Comparison of ENCODE assay signal across 25 cellular contexts in the genomic region with DNA sequence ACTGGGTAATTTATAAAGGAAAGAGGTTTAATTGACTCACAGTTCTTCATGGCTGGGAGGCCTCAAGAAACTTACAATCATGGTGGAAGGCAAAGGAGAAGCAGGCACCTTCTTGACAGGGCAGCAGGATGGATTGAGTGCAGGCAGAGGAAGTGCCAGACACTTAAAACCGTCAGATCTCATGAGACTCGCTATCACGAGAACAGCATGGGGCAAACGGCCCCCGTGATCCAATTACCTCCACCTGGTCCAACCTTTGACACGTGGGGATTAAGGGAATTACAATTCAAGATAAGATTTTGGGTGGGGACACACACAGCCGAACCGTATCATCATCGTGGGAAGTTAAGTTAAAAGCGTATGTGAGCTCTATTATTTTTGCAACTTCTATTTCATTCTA.
"Had no signal": no experiment of that assay in that cellular context is flagged by ENCODE, and none has a peak within 500 bp of the region (broad histone marks: within the 10 kb centered on the region; RNA-seq: fewer than 3 reads in every experiment).

No MANE protein-coding gene starts in this region.

- H3K4me1 Mint-ChIP-seq: naive thymus-derived CD4-positive, alpha-beta T cell; stimulated activated naive B cell treated with anti-CD40 and anti-IgM and Interleukin-4, amounts not matched to agents 10 μg/mL and 1 μg/mL and 100 μg/mL, for 72 hours had no signal

- H3K27ac Mint-ChIP-seq: naive thymus-derived CD4-positive, alpha-beta T cell; natural killer cell treated with Interleukin-12 subunit alpha and Interleukin-12 subunit beta and Interleukin-15 and Interleukin-18, amount 100 ng/mL, for 72 hours; stimulated activated naive B cell treated with anti-CD40 and anti-IgM and Interleukin-4, amounts not matched to agents 10 μg/mL and 1 μg/mL and 100 μg/mL, for 72 hours had no signal

- H3K36me3 Mint-ChIP-seq: natural killer cell treated with Interleukin-12 subunit alpha and Interleukin-12 subunit beta and Interleukin-15 and Interleukin-18, amount 100 ng/mL, for 72 hours; stimulated activated naive B cell treated with anti-CD40 and anti-IgM and Interleukin-4, amounts not matched to agents 10 μg/mL and 1 μg/mL and 100 μg/mL, for 72 hours had no signal

- H3K4me3 Mint-ChIP-seq: naive thymus-derived CD4-positive, alpha-beta T cell; natural killer cell treated with Interleukin-12 subunit alpha and Interleukin-12 subunit beta and Interleukin-15 and Interleukin-18, amount 100 ng/mL, for 72 hours; stimulated activated naive B cell treated with anti-CD40 and anti-IgM and Interleukin-4, amounts not matched to agents 10 μg/mL and 1 μg/mL and 100 μg/mL, for 72 hours had no signal

- H3K36me3 ChIP-seq: left lung, lower lobe of right lung, ovary, prostate gland, stomach, thyroid gland, transverse colon, upper lobe of left lung, vagina had no signal

- H3K4me1 ChIP-seq: left lung, lower lobe of right lung, prostate gland, stomach, testis, thyroid gland, transverse colon, upper lobe of left lung, vagina had no signal

- H3K9me3 Mint-ChIP-seq: natural killer cell treated with Interleukin-12 subunit alpha and Interleukin-12 subunit beta and Interleukin-15 and Interleukin-18, amount 100 ng/mL, for 72 hours had no signal

- DNase-seq: left colon; left lung; lower lobe of right lung; mammary epithelial cell; midbrain; mucosa of descending colon; naive thymus-derived CD4-positive, alpha-beta T cell; ovary; retina; right cardiac atrium; stimulated activated CD4-positive, alpha-beta T cell treated with anti-CD3 and anti-CD28 coated beads, Interleukin-12 subunit alpha, Interleukin-12 subunit beta, amount 100 ng/mL, for 4 hours; stimulated activated CD4-positive, alpha-beta T cell treated with anti-CD3 and anti-CD28 coated beads, Interleukin-15, amount 100 ng/mL, for 24 hours; stimulated activated CD4-positive, alpha-beta T cell treated with anti-CD3 and anti-CD28 coated beads, Interleukin-2, amount 100 ng/mL, for 24 hours; stimulated activated CD4-positive, alpha-beta T cell treated with anti-CD3 and anti-CD28 coated beads, Interleukin-4, amount 100 ng/mL, for 1 hour; stimulated activated naive B cell treated with anti-CD40 and anti-IgM and Interleukin-4, amounts not matched to agents 10 μg/mL and 1 μg/mL and 100 μg/mL, for 72 hours; stimulated activated naive CD8-positive, alpha-beta T cell treated with anti-CD3 and anti-CD28 coated beads, Interleukin-15, Interleukin-2, amounts not matched to agents 100 U/mL and 50 U/mL, for 24 hours; stomach; testis; thyroid gland; transverse colon; upper lobe of left lung had no signal

- H3K27me3 ChIP-seq: left lung, ovary, testis, thyroid gland, transverse colon, upper lobe of left lung, vagina had no signal

- H3K4me3 ChIP-seq: left lung, lower lobe of right lung, mucosa of descending colon, ovary, prostate gland, skin epidermis, stomach, testis, thyroid gland, transverse colon, upper lobe of left lung, vagina had no signal

- H3K9me3 ChIP-seq: left lung, lower lobe of right lung, mucosa of descending colon, ovary, prostate gland, stomach, testis, thyroid gland, transverse colon, upper lobe of left lung, vagina had no signal

- H3K27ac ChIP-seq: left lung, lower lobe of right lung, ovary, prostate gland, skin epidermis, stomach, testis, thyroid gland, transverse colon, upper lobe of left lung, vagina had no signal
